ENCODE assay signal across 20 cellular contexts in genomic region chr9:93711002-93711401, GRCh38.
"Had no signal": no experiment of that assay in that cellular context is flagged by ENCODE, and none has a peak within 500 bp of the region (broad histone marks: within the 10 kb centered on the region; RNA-seq: fewer than 3 reads in every experiment).

No MANE protein-coding gene starts in this region.

- H3K9me3 ChIP-seq: mucosa of descending colon, ovary, prostate gland, suprapubic skin, thoracic aorta, uterus had no signal

- H3K27me3 ChIP-seq: ovary, suprapubic skin, tibial artery, uterus had no signal

- H3K27ac ChIP-seq: left ventricle myocardium inferior, ovary, prostate gland, skin epidermis, suprapubic skin, thoracic aorta, tibial artery, uterus had no signal

- DNase-seq: hypothalamus; islet precursor cell; left ventricle myocardium inferior; mesendoderm; midbrain; mucosa of descending colon; naive thymus-derived CD4-positive, alpha-beta T cell; nucleus accumbens; ovary; retina; right cardiac atrium; stimulated activated CD4-positive, alpha-beta T cell treated with anti-CD3 and anti-CD28 coated beads, Interleukin-4, amount 100 ng/mL, for 24 hours; stimulated activated naive CD4-positive, alpha-beta T cell; tibial artery; uterus had no signal

- H3K4me3 ChIP-seq: left ventricle myocardium inferior, lung, mucosa of descending colon, ovary, prostate gland, skin epidermis, suprapubic skin, thoracic aorta, tibial artery, uterus had no signal

- H3K4me1 ChIP-seq: left ventricle myocardium inferior, prostate gland, suprapubic skin, tibial artery, uterus had no signal

- H3K36me3 ChIP-seq: left ventricle myocardium inferior, ovary, prostate gland, suprapubic skin, thoracic aorta, tibial artery, uterus had no signal
